3 cellular contexts compared by ENCODE assay signal in the genomic region with DNA sequence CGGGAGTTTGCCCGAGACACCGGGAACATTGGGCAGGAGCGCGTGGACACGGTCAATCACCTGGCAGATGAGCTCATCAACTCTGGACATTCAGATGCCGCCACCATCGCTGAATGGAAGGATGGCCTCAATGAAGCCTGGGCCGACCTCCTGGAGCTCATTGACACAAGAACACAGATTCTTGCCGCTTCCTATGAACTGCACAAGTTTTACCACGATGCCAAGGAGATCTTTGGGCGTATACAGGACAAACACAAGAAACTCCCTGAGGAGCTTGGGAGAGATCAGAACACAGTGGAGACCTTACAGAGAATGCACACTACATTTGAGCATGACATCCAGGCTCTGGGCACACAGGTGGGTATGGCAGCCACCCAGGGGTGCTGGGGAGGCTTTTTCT.
TF ChIP-seq lines count a peak whose summit lies in the region.

No MANE protein-coding gene starts in this region.

TF ChIP-seq in HepG2, 621 proteins besides CTCF, POLR2A, EP300 and RAD21:
- TF ChIP-seq SMAD1 (CRISPR knock-in tag; IDR thresholded peaks at IDR 0.05; ENCODE audit: borderline replicate concordance, low read depth) = no peak
- TF ChIP-seq ZBTB38 (CRISPR knock-in tag; IDR thresholded peaks at IDR 0.05) = 0 out of 2 replicates have a peak, but pooled peaks have one; percentile 34
- TF ChIP-seq ZNF563 (CRISPR knock-in tag; IDR thresholded peaks at IDR 0.05) = no peak
- 0 out of 2 replicates have a peak, but pooled peaks have one; percentile 25 for TF ChIP-seq PAF1 (CRISPR knock-in tag; IDR thresholded peaks at IDR 0.05)
- TF ChIP-seq ZBTB33 (CRISPR knock-in tag; IDR thresholded peaks at IDR 0.05) = peak; percentile 44; the same call in 1 of the 2 replicates
- TF ChIP-seq ZBTB8A (CRISPR knock-in tag; IDR thresholded peaks at IDR 0.05; ENCODE audit: borderline replicate concordance, low read depth) = no peak
- TF ChIP-seq KMT2A (CRISPR knock-in tag; IDR thresholded peaks at IDR 0.05) = no peak
- no peak for TF ChIP-seq E2F1 (CRISPR knock-in tag; IDR thresholded peaks at IDR 0.05)
- TF ChIP-seq RBM22 (optimal IDR thresholded peaks at IDR 0.05; ENCODE audit: low read length) = peak; percentile 93

TF ChIP-seq in endothelial cell of umbilical vein, 7 proteins besides CTCF, POLR2A, EP300 and RAD21:
- TF ChIP-seq POLR2AphosphoS5 (IDR thresholded peaks at IDR 0.05; ENCODE audit: insufficient read depth, low read depth, low read length) (no peak), EZH2 (IDR thresholded peaks at IDR 0.05; ENCODE audit: borderline replicate concordance, low read depth, low read length, severe bottlenecking) (no peak), MYC (IDR thresholded peaks at IDR 0.05; ENCODE audit: low read depth, low read length) (no peak), GATA2 (IDR thresholded peaks at IDR 0.05; ENCODE audit: insufficient read depth, insufficient read length, low read depth, low read length) (no peak), FOS (IDR thresholded peaks at IDR 0.05; ENCODE audit: borderline replicate concordance, insufficient read depth, low read length) (no peak), JUN (IDR thresholded peaks at IDR 0.05; ENCODE audit: borderline replicate concordance, insufficient read depth, insufficient read length, low read depth) (no peak)
- TF ChIP-seq, protein P1, sequence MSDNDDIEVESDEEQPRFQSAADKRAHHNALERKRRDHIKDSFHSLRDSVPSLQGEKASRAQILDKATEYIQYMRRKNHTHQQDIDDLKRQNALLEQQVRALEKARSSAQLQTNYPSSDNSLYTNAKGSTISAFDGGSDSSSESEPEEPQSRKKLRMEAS (IDR thresholded peaks at IDR 0.05; ENCODE audit: insufficient read depth, insufficient read length) = no peak

TF ChIP-seq in GM23338, 12 proteins besides CTCF, POLR2A, EP300 and RAD21:
- TF ChIP-seq REST (IDR thresholded peaks at IDR 0.05; ENCODE audit: unreplicated experiment) (no peak), EZH2 (IDR thresholded peaks at IDR 0.05; ENCODE audit: low read depth, unreplicated experiment) (no peak), JUNB (IDR thresholded peaks at IDR 0.05; ENCODE audit: unreplicated experiment) (no peak), EZH2phosphoT487 (IDR thresholded peaks at IDR 0.05; ENCODE audit: unreplicated experiment) (no peak), ZNF331 (CRISPR knock-in tag; IDR thresholded peaks at IDR 0.05; ENCODE audit: low read depth) (no peak), STAT1 (IDR thresholded peaks at IDR 0.05; ENCODE audit: unreplicated experiment) (no peak)
